Comparison of ENCODE assay signal across 32 cellular contexts in the genomic region with DNA sequence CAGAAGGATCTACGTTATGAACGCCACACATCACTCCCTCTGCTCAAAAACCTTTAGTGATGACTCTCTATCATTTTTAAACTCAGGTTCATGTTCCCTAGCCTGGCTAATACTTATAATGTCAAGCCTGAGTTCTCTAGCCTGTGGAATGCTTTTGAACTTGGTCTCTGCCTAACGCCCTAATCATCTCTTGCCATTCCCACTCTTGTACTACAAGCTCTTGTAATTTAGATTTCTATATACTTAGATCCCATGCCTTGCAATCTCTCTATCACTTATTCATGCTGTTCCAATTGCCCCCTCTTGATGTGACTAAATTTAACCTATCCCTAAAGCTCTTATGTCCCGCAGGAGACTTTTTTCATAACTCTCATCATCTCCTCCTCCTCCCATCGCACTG. TPM values are rescaled to one million over a fixed set of nuclear protein-coding genes. Genes with fewer than 3 reads are reported as not detected.
"Had no signal": no experiment of that assay in that cellular context is flagged by ENCODE, and none has a peak within 500 bp of the region (broad histone marks: within the 10 kb centered on the region; RNA-seq: fewer than 3 reads in every experiment).

No MANE protein-coding gene starts in this region.

- H3K4me1 ChIP-seq: adrenal gland, ascending aorta, breast epithelium had no signal

- DNase-seq: activated effector memory CD4-positive, alpha-beta T cell treated with anti-CD3 and anti-CD28 coated beads, Interleukin-2, amount 50 U/mL, for 16 hours; activated effector memory CD4-positive, alpha-beta T cell treated with Interleukin-2 at 50 U/mL for 16 hours; activated gamma-delta T cell; activated gamma-delta T cell treated with Interleukin-2 at 50 U/mL for 16 hours; activated naive CD4-positive, alpha-beta T cell; activated naive CD4-positive, alpha-beta T cell treated with anti-CD3 and anti-CD28 coated beads for 36 hours; activated naive CD4-positive, alpha-beta T cell treated with anti-CD3 and anti-CD28 coated beads, Interleukin-2, amount 10 ng/mL, durations not matched to agents 7 days and 5 days; activated naive CD4-positive, alpha-beta T cell treated with anti-CD3 and anti-CD28 coated beads, Interleukin-2, amount 50 U/mL, for 16 hours; activated naive CD4-positive, alpha-beta T cell treated with Interleukin-2 at 50 U/mL for 16 hours; activated naive CD8-positive, alpha-beta T cell treated with anti-CD3 and anti-CD28 coated beads for 36 hours; activated naive CD8-positive, alpha-beta T cell treated with anti-CD3 and anti-CD28 coated beads, Interleukin-2, amount 10 ng/mL, durations not matched to agents 7 days and 5 days; activated naive CD8-positive, alpha-beta T cell treated with anti-CD3 and anti-CD28 coated beads, Interleukin-2, amount 50 U/mL, for 24 hours; activated T-cell treated with anti-CD3 and anti-CD28 coated beads for 4 hours; activated T-cell treated with anti-CD3 and anti-CD28 coated beads, Interleukin-2, amount 50 U/mL, for 1 hour; activated T-cell treated with anti-CD3 and anti-CD28 coated beads, Interleukin-2, amount 50 U/mL, for 24 hours; activated T-cell treated with anti-CD3 and anti-CD28 coated beads, Interleukin-2, amount 50 U/mL, for 4 hours; activated T-cell treated with anti-CD3 and anti-CD28 coated beads, Interleukin-2, amount 50 U/mL, for 48 hours; activated T-cell treated with anti-CD3 and anti-CD28 coated beads, Interleukin-2, amount 50 U/mL, for 72 hours; adrenal gland; amniotic stem cell; amygdala; anterior cingulate cortex; aorta; body of pancreas; brain microvascular endothelial cell; caudate nucleus; central memory CD4-positive, alpha-beta T cell; cerebellar nuclear complex had no signal

- H3K4me3 ChIP-seq: adrenal gland, ascending aorta, body of pancreas, breast epithelium had no signal

- H3K36me3 ChIP-seq: adrenal gland, ascending aorta, brain microvascular endothelial cell, breast epithelium had no signal

- ATAC-seq: activated naive CD4-positive, alpha-beta T cell treated with anti-CD3 and anti-CD28 coated beads, Interleukin-2, amount 50 U/mL, for 72 hours; activated naive CD8-positive, alpha-beta T cell treated with anti-CD3 and anti-CD28 coated beads, Interleukin-2, amount 50 U/mL, for 24 hours; activated T-cell treated with anti-CD3 and anti-CD28 coated beads, Interleukin-2, amount 50 U/mL, for 4 hours; activated T-cell treated with anti-CD3 and anti-CD28 coated beads, Interleukin-2, amount 50 U/mL, for 72 hours; activated T-helper 17 cell treated with anti-CD3 and anti-CD28 coated beads, Interleukin-2, amount 50 U/mL, for 72 hours; body of pancreas had no signal

- H3K9me3 ChIP-seq: adrenal gland, ascending aorta, body of pancreas, breast epithelium had no signal

- H3K27ac ChIP-seq: adrenal gland, ascending aorta, body of pancreas, brain microvascular endothelial cell, breast epithelium had no signal

- H3K27me3 ChIP-seq: adrenal gland, ascending aorta, body of pancreas, brain microvascular endothelial cell, breast epithelium had no signal

RNA-seq across cellular contexts. Expression of a gene that starts 40.3 kb away (rescaled TPM):
- total RNA-seq: activated naive CD4-positive, alpha-beta T cell treated with anti-CD3 and anti-CD28 coated beads for 36 hours had no signal
